ENCODE assay signal across 9 cellular contexts in the genomic region with DNA sequence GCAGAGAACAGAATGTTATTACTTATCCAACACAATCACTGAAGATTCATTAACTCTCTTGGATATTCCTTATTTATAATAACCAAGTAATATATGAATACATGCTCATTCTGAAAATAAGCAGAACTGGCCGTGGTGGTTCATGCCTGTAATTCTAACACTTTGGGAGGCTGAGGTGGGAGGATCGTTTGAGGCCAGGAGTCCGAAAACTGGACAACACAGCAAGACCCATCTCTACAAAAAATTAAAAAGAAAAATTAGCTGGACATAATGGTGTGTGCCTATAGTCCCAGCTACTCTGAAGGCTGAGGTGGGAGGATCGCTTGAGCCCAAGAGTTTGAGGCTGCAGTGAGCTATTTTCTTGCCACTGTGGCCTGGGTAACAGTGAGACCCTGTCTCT. TPM values are rescaled to one million over a fixed set of nuclear protein-coding genes. Genes with fewer than 3 reads are reported as not detected.
"Had no signal": no experiment of that assay in that cellular context is flagged by ENCODE, and none has a peak within 500 bp of the region (broad histone marks: within the 10 kb centered on the region; RNA-seq: fewer than 3 reads in every experiment).

No MANE protein-coding gene starts in this region.

- H3K4me1 Mint-ChIP-seq: GM23338, H9, IgD-negative memory B cell had no signal

- H2AFZ ChIP-seq: GM23338 had no signal

- H3K4me3 ChIP-seq: GM23338 had no signal

- H3K9me3 Mint-ChIP-seq: GM23338, H9, IgD-negative memory B cell had no signal

- H3K4me3 Mint-ChIP-seq: GM23338, H9, IgD-negative memory B cell had no signal

- H3K27ac Mint-ChIP-seq: GM23338, IgD-negative memory B cell had no signal

- DNase-seq: H9, KG1 had no signal

- H3K27me3 Mint-ChIP-seq: IgD-negative memory B cell had no signal

- FAIRE-seq: H1, H54, HTR-8/SVneo had no signal

- H3K4me2 ChIP-seq: GM23338 had no signal

- ATAC-seq: GM23338, HCT116 had no signal

RNA-seq across cellular contexts. Expression of a gene that starts 37.5 kb away (rescaled TPM):
- total RNA-seq: GM23338, H1, H9, HT-29 had no signal
- polyA plus RNA-seq: GM23338, IgD-negative memory B cell had no signal
